In the genomic region with DNA sequence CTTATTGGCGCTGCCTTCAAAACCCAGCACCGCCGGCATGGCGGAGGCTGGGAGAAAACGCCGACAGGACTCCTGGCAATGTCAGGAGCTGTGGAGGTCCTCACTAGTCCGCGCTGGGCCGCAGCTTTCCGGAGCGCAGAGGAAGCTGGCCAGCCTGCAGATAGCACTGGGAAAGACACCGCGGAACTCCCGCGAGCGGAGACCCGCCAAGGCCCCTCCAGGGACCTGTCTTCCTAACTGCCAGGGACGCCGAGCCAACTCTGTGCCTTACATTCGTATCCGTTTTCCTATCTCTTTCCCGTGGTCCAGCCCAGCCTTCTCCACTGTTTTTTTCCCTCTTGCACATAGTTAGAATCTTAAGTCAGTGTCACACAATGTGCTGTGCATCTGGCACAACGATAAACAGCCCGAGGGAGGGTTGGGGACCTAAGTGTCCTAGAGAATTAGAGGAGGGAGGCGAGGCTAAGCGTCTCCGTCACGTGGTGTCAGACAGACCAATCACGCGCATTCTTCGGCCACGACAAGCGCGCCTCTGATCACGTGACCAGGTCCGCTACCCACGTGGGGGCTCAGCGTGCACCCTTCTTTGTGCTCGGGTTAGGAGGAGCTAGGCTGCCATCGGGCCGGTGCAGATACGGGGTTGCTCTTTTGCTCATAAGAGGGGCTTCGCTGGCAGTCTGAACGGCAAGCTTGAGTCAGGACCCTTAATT, we compare ENCODE assay signal across 1 cellular context.
TF ChIP-seq lines count a peak whose summit lies in the region.

A gene (plus strand): TSS at position 582 of the 710 bp plus-strand sequence. CDS start 420 bp downstream, outside the sequence.
A gene (minus strand): TSS at position 168 of the 710 bp plus-strand sequence. CDS start 129 bp downstream, at position 39.

TF ChIP-seq in K562, 482 proteins besides CTCF, POLR2A, EP300 and RAD21 (continued from another document and continues in another):
- TF ChIP-seq, protein P1, sequence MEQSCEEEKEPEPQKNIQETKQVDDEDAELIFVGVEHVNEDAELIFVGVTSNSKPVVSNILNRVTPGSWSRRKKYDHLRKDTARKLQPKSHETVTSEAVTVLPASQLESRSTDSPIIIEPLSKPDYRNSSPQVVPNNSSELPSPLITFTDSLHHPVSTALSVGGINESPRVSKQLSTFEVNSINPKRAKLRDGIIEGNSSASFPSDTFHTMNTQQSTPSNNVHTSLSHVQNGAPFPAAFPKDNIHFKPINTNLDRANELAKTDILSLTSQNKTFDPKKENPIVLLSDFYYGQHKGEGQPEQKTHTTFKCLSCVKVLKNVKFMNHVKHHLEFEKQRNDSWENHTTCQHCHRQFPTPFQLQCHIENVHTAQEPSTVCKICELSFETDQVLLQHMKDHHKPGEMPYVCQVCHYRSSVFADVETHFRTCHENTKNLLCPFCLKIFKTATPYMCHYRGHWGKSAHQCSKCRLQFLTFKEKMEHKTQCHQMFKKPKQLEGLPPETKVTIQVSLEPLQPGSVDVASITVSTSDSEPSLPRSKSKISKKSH (CRISPR knock-in tag; IDR thresholded peaks at IDR 0.05), result no peak
- TF ChIP-seq TBP (optimal IDR thresholded peaks at IDR 0.05; ENCODE audit: low read depth, low read length), result peak; percentile 87
- TF ChIP-seq, protein P2, sequence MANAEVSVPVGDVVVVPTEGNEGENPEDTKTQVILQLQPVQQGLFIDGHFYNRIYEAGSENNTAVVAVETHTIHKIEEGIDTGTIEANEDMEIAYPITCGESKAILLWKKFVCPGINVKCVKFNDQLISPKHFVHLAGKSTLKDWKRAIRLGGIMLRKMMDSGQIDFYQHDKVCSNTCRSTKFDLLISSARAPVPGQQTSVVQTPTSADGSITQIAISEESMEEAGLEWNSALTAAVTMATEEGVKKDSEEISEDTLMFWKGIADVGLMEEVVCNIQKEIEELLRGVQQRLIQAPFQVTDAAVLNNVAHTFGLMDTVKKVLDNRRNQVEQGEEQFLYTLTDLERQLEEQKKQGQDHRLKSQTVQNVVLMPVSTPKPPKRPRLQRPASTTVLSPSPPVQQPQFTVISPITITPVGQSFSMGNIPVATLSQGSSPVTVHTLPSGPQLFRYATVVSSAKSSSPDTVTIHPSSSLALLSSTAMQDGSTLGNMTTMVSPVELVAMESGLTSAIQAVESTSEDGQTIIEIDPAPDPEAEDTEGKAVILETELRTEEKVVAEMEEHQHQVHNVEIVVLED (CRISPR knock-in tag; IDR thresholded peaks at IDR 0.05), result peak; percentile 58
- peak; percentile 52 for TF ChIP-seq POLR2AphosphoS5 (IDR thresholded peaks at IDR 0.05; ENCODE audit: control insufficient read depth, insufficient read depth, low read depth, low read length)
- no peak for TF ChIP-seq CCAR2 (IDR thresholded peaks at IDR 0.05; ENCODE audit: low read depth, low read length)
- no peak for TF ChIP-seq NR4A1 (CRISPR knock-in tag; IDR thresholded peaks at IDR 0.05)
- TF ChIP-seq NR4A1 (tag; IDR thresholded peaks at IDR 0.05), result 0 out of 2 replicates have a peak, but pooled peaks have one; percentile 8
- TF ChIP-seq SNIP1 (IDR thresholded peaks at IDR 0.05; ENCODE audit: low read depth), result no peak
- 0 out of 2 replicates have a peak, but pooled peaks have one; percentile 4 for TF ChIP-seq ETV5 (CRISPR knock-in tag; IDR thresholded peaks at IDR 0.05; ENCODE audit: low read depth)
- TF ChIP-seq, protein P3, sequence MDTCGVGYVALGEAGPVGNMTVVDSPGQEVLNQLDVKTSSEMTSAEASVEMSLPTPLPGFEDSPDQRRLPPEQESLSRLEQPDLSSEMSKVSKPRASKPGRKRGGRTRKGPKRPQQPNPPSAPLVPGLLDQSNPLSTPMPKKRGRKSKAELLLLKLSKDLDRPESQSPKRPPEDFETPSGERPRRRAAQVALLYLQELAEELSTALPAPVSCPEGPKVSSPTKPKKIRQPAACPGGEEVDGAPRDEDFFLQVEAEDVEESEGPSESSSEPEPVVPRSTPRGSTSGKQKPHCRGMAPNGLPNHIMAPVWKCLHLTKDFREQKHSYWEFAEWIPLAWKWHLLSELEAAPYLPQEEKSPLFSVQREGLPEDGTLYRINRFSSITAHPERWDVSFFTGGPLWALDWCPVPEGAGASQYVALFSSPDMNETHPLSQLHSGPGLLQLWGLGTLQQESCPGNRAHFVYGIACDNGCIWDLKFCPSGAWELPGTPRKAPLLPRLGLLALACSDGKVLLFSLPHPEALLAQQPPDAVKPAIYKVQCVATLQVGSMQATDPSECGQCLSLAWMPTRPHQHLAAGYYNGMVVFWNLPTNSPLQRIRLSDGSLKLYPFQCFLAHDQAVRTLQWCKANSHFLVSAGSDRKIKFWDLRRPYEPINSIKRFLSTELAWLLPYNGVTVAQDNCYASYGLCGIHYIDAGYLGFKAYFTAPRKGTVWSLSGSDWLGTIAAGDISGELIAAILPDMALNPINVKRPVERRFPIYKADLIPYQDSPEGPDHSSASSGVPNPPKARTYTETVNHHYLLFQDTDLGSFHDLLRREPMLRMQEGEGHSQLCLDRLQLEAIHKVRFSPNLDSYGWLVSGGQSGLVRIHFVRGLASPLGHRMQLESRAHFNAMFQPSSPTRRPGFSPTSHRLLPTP (IDR thresholded peaks at IDR 0.05; ENCODE audit: borderline replicate concordance, extremely low read depth, insufficient read length), result no peak
- no peak for TF ChIP-seq SRSF3 (IDR thresholded peaks at IDR 0.05; ENCODE audit: insufficient read depth, low read length)
- no peak for TF ChIP-seq HEY1 (CRISPR knock-in tag; IDR thresholded peaks at IDR 0.05; ENCODE audit: borderline replicate concordance)
- no peak for TF ChIP-seq MEF2A (IDR thresholded peaks at IDR 0.05; ENCODE audit: control insufficient read depth, low read depth, low read length)
- TF ChIP-seq FOSL1 (tag; conservative IDR thresholded peaks at IDR 0.05), result no peak; the same call in none of the 2 replicates
- TF ChIP-seq FOS (IDR thresholded peaks at IDR 0.05; ENCODE audit: extremely low read depth, insufficient read length), result peak; percentile 88
- TF ChIP-seq ARNT (IDR thresholded peaks at IDR 0.05), result peak in 1 of 2 experiments; percentile 57; a peak in 1 of 4 replicates
- TF ChIP-seq HNRNPK (IDR thresholded peaks at IDR 0.05; ENCODE audit: low read depth, low read length, poor library complexity, severe bottlenecking), result no peak
- peak; percentile 87 for TF ChIP-seq L3MBTL2 (IDR thresholded peaks at IDR 0.05)
- TF ChIP-seq, protein P4, sequence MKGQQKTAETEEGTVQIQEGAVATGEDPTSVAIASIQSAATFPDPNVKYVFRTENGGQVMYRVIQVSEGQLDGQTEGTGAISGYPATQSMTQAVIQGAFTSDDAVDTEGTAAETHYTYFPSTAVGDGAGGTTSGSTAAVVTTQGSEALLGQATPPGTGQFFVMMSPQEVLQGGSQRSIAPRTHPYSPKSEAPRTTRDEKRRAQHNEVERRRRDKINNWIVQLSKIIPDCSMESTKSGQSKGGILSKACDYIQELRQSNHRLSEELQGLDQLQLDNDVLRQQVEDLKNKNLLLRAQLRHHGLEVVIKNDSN (CRISPR knock-in tag; IDR thresholded peaks at IDR 0.05), result peak; percentile 100
- no peak for TF ChIP-seq E2F3 (CRISPR knock-in tag; IDR thresholded peaks at IDR 0.05)
- TF ChIP-seq, protein P5, sequence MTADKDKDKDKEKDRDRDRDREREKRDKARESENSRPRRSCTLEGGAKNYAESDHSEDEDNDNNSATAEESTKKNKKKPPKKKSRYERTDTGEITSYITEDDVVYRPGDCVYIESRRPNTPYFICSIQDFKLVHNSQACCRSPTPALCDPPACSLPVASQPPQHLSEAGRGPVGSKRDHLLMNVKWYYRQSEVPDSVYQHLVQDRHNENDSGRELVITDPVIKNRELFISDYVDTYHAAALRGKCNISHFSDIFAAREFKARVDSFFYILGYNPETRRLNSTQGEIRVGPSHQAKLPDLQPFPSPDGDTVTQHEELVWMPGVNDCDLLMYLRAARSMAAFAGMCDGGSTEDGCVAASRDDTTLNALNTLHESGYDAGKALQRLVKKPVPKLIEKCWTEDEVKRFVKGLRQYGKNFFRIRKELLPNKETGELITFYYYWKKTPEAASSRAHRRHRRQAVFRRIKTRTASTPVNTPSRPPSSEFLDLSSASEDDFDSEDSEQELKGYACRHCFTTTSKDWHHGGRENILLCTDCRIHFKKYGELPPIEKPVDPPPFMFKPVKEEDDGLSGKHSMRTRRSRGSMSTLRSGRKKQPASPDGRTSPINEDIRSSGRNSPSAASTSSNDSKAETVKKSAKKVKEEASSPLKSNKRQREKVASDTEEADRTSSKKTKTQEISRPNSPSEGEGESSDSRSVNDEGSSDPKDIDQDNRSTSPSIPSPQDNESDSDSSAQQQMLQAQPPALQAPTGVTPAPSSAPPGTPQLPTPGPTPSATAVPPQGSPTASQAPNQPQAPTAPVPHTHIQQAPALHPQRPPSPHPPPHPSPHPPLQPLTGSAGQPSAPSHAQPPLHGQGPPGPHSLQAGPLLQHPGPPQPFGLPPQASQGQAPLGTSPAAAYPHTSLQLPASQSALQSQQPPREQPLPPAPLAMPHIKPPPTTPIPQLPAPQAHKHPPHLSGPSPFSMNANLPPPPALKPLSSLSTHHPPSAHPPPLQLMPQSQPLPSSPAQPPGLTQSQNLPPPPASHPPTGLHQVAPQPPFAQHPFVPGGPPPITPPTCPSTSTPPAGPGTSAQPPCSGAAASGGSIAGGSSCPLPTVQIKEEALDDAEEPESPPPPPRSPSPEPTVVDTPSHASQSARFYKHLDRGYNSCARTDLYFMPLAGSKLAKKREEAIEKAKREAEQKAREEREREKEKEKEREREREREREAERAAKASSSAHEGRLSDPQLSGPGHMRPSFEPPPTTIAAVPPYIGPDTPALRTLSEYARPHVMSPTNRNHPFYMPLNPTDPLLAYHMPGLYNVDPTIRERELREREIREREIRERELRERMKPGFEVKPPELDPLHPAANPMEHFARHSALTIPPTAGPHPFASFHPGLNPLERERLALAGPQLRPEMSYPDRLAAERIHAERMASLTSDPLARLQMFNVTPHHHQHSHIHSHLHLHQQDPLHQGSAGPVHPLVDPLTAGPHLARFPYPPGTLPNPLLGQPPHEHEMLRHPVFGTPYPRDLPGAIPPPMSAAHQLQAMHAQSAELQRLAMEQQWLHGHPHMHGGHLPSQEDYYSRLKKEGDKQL (CRISPR knock-in tag; IDR thresholded peaks at IDR 0.05; ENCODE audit: borderline replicate concordance), result no peak
- TF ChIP-seq RCOR1 (IDR thresholded peaks at IDR 0.05; ENCODE audit: borderline replicate concordance in 1 of 2, low read depth in 2 of 2, low read length in 2 of 2), result no peak
- peak; percentile 13; the same call in 1 of the 2 replicates for TF ChIP-seq MECOM (CRISPR knock-in tag; IDR thresholded peaks at IDR 0.05)
- TF ChIP-seq LEF1 (IDR thresholded peaks at IDR 0.05), result 0 out of 2 replicates have a peak, but pooled peaks have one; percentile 50
- TF ChIP-seq, protein P6, sequence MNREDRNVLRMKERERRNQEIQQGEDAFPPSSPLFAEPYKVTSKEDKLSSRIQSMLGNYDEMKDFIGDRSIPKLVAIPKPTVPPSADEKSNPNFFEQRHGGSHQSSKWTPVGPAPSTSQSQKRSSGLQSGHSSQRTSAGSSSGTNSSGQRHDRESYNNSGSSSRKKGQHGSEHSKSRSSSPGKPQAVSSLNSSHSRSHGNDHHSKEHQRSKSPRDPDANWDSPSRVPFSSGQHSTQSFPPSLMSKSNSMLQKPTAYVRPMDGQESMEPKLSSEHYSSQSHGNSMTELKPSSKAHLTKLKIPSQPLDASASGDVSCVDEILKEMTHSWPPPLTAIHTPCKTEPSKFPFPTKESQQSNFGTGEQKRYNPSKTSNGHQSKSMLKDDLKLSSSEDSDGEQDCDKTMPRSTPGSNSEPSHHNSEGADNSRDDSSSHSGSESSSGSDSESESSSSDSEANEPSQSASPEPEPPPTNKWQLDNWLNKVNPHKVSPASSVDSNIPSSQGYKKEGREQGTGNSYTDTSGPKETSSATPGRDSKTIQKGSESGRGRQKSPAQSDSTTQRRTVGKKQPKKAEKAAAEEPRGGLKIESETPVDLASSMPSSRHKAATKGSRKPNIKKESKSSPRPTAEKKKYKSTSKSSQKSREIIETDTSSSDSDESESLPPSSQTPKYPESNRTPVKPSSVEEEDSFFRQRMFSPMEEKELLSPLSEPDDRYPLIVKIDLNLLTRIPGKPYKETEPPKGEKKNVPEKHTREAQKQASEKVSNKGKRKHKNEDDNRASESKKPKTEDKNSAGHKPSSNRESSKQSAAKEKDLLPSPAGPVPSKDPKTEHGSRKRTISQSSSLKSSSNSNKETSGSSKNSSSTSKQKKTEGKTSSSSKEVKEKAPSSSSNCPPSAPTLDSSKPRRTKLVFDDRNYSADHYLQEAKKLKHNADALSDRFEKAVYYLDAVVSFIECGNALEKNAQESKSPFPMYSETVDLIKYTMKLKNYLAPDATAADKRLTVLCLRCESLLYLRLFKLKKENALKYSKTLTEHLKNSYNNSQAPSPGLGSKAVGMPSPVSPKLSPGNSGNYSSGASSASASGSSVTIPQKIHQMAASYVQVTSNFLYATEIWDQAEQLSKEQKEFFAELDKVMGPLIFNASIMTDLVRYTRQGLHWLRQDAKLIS (CRISPR knock-in tag; IDR thresholded peaks at IDR 0.05), result no peak
- TF ChIP-seq TAF9B (IDR thresholded peaks at IDR 0.05; ENCODE audit: partially characterized antibody), result peak; percentile 32
- TF ChIP-seq, protein P7, sequence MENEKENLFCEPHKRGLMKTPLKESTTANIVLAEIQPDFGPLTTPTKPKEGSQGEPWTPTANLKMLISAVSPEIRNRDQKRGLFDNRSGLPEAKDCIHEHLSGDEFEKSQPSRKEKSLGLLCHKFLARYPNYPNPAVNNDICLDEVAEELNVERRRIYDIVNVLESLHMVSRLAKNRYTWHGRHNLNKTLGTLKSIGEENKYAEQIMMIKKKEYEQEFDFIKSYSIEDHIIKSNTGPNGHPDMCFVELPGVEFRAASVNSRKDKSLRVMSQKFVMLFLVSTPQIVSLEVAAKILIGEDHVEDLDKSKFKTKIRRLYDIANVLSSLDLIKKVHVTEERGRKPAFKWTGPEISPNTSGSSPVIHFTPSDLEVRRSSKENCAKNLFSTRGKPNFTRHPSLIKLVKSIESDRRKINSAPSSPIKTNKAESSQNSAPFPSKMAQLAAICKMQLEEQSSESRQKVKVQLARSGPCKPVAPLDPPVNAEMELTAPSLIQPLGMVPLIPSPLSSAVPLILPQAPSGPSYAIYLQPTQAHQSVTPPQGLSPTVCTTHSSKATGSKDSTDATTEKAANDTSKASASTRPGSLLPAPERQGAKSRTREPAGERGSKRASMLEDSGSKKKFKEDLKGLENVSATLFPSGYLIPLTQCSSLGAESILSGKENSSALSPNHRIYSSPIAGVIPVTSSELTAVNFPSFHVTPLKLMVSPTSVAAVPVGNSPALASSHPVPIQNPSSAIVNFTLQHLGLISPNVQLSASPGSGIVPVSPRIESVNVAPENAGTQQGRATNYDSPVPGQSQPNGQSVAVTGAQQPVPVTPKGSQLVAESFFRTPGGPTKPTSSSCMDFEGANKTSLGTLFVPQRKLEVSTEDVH (IDR thresholded peaks at IDR 0.05; ENCODE audit: low read depth, partially characterized antibody), result no peak
- TF ChIP-seq, protein P8, sequence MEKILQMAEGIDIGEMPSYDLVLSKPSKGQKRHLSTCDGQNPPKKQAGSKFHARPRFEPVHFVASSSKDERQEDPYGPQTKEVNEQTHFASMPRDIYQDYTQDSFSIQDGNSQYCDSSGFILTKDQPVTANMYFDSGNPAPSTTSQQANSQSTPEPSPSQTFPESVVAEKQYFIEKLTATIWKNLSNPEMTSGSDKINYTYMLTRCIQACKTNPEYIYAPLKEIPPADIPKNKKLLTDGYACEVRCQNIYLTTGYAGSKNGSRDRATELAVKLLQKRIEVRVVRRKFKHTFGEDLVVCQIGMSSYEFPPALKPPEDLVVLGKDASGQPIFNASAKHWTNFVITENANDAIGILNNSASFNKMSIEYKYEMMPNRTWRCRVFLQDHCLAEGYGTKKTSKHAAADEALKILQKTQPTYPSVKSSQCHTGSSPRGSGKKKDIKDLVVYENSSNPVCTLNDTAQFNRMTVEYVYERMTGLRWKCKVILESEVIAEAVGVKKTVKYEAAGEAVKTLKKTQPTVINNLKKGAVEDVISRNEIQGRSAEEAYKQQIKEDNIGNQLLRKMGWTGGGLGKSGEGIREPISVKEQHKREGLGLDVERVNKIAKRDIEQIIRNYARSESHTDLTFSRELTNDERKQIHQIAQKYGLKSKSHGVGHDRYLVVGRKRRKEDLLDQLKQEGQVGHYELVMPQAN (IDR thresholded peaks at IDR 0.05; ENCODE audit: borderline replicate concordance), result peak; percentile 98
